20 cellular contexts compared by ENCODE assay signal in the genomic region with DNA sequence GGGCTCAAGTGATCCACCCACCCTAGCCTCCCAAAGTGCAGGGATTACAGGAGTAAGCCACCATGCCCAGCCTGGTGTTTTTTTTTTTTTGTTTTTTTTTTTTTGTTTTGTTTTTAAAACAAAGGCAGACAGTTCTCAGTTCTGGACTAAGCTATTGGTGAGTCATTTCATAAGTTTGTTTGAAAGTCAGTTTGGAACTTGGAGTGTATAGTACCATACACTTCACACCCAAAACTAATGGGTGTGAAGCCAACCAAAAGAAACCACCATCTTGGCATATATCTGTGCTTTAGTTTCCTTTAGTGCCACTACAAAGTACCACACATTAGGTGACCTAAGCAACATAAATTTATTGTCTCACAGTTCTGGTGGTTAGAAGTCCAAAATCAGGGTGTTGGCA. TPM values are rescaled to one million over a fixed set of nuclear protein-coding genes. Genes with fewer than 3 reads are reported as not detected.
DNase-seq lines count a peak whose midpoint lies in the region; ATAC-seq, FAIRE-seq and TF ChIP-seq lines count a peak whose summit lies in the region.
"Had no signal": no experiment of that assay in that cellular context is flagged by ENCODE, and none has a peak within 500 bp of the region (broad histone marks: within the 10 kb centered on the region; RNA-seq: fewer than 3 reads in every experiment).

No MANE protein-coding gene starts in this region.

- intact Hi-C loops in upper lobe of right lung (cut with DNase I) (no loop called here), adrenal gland (cut with DNase I) (no loop called here)

- peak; percentile 81 for ATAC-seq in GM18502 (IDR thresholded peaks at IDR 0.05; ENCODE audit: poor library complexity, unreplicated experiment)
- ATAC-seq in GM18520 (IDR thresholded peaks at IDR 0.05; ENCODE audit: unreplicated experiment), result peak; percentile 41
- ATAC-seq in HG03060 (IDR thresholded peaks at IDR 0.05; ENCODE audit: low read depth, unreplicated experiment), result peak; percentile 68
- no peak for ATAC-seq in GM23338
- no peak for ATAC-seq in upper lobe of right lung
- ATAC-seq: K562, SK-N-SH treated with all-trans-retinoic acid at 6 μM for 48 hours had no signal

- H3K27ac ChIP-seq in keratinocyte (ENCODE audit: control insufficient read depth, insufficient read depth, low read length), result no peak overlapping the region
- H3K27ac ChIP-seq in GM23338 (ENCODE audit: low read depth), result no peak overlapping the region
- no peak overlapping the region for H3K27ac ChIP-seq in upper lobe of right lung
- H3K27ac ChIP-seq in adrenal gland, result no peak overlapping the region

- no peak overlapping the region for H3K27ac Mint-ChIP-seq in GM23338
- H3K27ac Mint-ChIP-seq: CD14-positive monocyte had no signal

- H4K20me1 ChIP-seq in keratinocyte (ENCODE audit: control insufficient read depth, extremely low read depth, insufficient read depth, low read length), result no peaks in the 10 kb centered on the region
- H4K20me1 ChIP-seq in GM23338 (replicated peaks; ENCODE audit: insufficient read depth), result no peaks in the 10 kb centered on the region

- H3K4me3 ChIP-seq in keratinocyte (ENCODE audit: control insufficient read depth in 2 of 3, extremely low read depth in 1 of 3, insufficient read depth in 2 of 3, low read depth in 1 of 3, low read length in 3 of 3) (no peak overlapping the region), GM23338 (no peak overlapping the region), upper lobe of right lung (no peak overlapping the region), adrenal gland (no peak overlapping the region)
- H3K4me3 ChIP-seq: K562 had no signal

- no peaks in the 10 kb centered on the region for H3K9me2 ChIP-seq in GM23338 (ENCODE audit: insufficient read depth)

- H3K9me3 Mint-ChIP-seq in GM23338, result no peaks in the 10 kb centered on the region
- H3K9me3 Mint-ChIP-seq: CD14-positive monocyte had no signal

- no peaks in the 10 kb centered on the region for H3K4me1 ChIP-seq in keratinocyte (ENCODE audit: control insufficient read depth, extremely low read depth, insufficient read depth, low read length)
- H3K4me1 ChIP-seq in GM23338 (ENCODE audit: insufficient read depth), result no peaks in the 10 kb centered on the region
- H3K4me1 ChIP-seq in upper lobe of right lung, result no peaks in the 10 kb centered on the region
- H3K4me1 ChIP-seq in adrenal gland (replicated peaks in 1 of 2), result no peaks in the 10 kb centered on the region

- no peaks in the 10 kb centered on the region for H3F3A ChIP-seq in GM23338 (replicated peaks; ENCODE audit: low read depth)

- no peak overlapping the region for H3K4me3 Mint-ChIP-seq in GM23338
- H3K4me3 Mint-ChIP-seq: CD14-positive monocyte had no signal

- H3K9ac ChIP-seq in keratinocyte (ENCODE audit: control insufficient read depth, extremely low read depth, insufficient read depth, low read length), result no peak overlapping the region

- DNase-seq in keratinocyte (ENCODE audit: low read depth, low spot score) (no peak), GM23338 (ENCODE audit: low spot score) (no peak), upper lobe of right lung (no peak), adrenal gland (no peak)
- DNase-seq: ACHN, AML-193, COR-L47, GF-D8, H7, NCI-H1417, NCI-H1930, NCI-H69, SHP77 had no signal

- FAIRE-seq in keratinocyte (lab: Jason Lieb, UNC), result peak; percentile 43
- FAIRE-seq: GM12892, K562 had no signal

- dilution Hi-C loops in keratinocyte (cut with MboI; ENCODE audit: extremely low pct_ligation_motif_present, low sequenced_read_pairs), result no loop called here

- H3K9me3 ChIP-seq in keratinocyte (ENCODE audit: control insufficient read depth, low read depth, low read length) (no peaks in the 10 kb centered on the region), upper lobe of right lung (no peaks in the 10 kb centered on the region), adrenal gland (replicated peaks in 1 of 3) (no peaks in the 10 kb centered on the region)

- TF ChIP-seq CTCF in keratinocyte (optimal IDR thresholded peaks at IDR 0.05 in 1 of 3, IDR thresholded peaks at IDR 0.05 in 1 of 3, conservative IDR thresholded peaks at IDR 0.05 in 1 of 3; ENCODE audit: extremely low read depth in 1 of 3, insufficient read depth in 2 of 3, low read length in 3 of 3) (no peak), GM23338 (conservative IDR thresholded peaks at IDR 0.05; ENCODE audit: low read depth in 2 of 2) (no peak), upper lobe of right lung (IDR thresholded peaks at IDR 0.05) (no peak), adrenal gland (IDR thresholded peaks at IDR 0.05) (no peak)

- peaks cover 2% of the 10 kb centered on the region for H3K9me1 ChIP-seq in keratinocyte (ENCODE audit: control insufficient read depth, extremely low read depth, insufficient read depth, low read length)

- no peaks in the 10 kb centered on the region for H3K36me3 ChIP-seq in keratinocyte (ENCODE audit: control insufficient read depth in 2 of 2, extremely low read depth in 1 of 2, insufficient read depth in 2 of 2, low read length in 2 of 2)
- H3K36me3 ChIP-seq in GM23338 (ENCODE audit: insufficient read depth), result no peaks in the 10 kb centered on the region
- H3K36me3 ChIP-seq in upper lobe of right lung, result no peaks in the 10 kb centered on the region
- H3K36me3 ChIP-seq in adrenal gland (replicated peaks in 1 of 2), result no peaks in the 10 kb centered on the region

- no peaks in the 10 kb centered on the region for H3K27me3 ChIP-seq in keratinocyte (ENCODE audit: control insufficient read depth, extremely low read depth, insufficient read depth, low read length)
- no peaks in the 10 kb centered on the region for H3K27me3 ChIP-seq in GM23338 (ENCODE audit: insufficient read depth)
- H3K27me3 ChIP-seq in upper lobe of right lung, result no peaks in the 10 kb centered on the region
- H3K27me3 ChIP-seq in adrenal gland, result no peaks in the 10 kb centered on the region

- H3K36me3 Mint-ChIP-seq in GM23338 (ENCODE audit: low read depth), result no peaks in the 10 kb centered on the region
- H3K36me3 Mint-ChIP-seq: CD14-positive monocyte had no signal

- no peak for TF ChIP-seq POLR2A in adrenal gland (IDR thresholded peaks at IDR 0.05)

- H3K27me3 Mint-ChIP-seq in GM23338 (ENCODE audit: insufficient read depth, low read depth, poor library complexity), result peaks cover 2% of the 10 kb centered on the region

- H3K4me2 ChIP-seq in keratinocyte (ENCODE audit: control insufficient read depth, extremely low read depth, insufficient read depth, low read depth, low read length), result no peak overlapping the region
- no peak overlapping the region for H3K4me2 ChIP-seq in GM23338

- peaks cover 7% of the 10 kb centered on the region; the same call in 1 of the 3 replicates for H3K4me1 Mint-ChIP-seq in GM23338
- H3K4me1 Mint-ChIP-seq: CD14-positive monocyte had no signal

- H2AFZ ChIP-seq in keratinocyte (ENCODE audit: control insufficient read depth, low read length) (no peak overlapping the region), GM23338 (no peak overlapping the region)

- H3K79me2 ChIP-seq in keratinocyte (ENCODE audit: control insufficient read depth, insufficient read depth, low read length) (no peaks in the 10 kb centered on the region), GM23338 (replicated peaks; ENCODE audit: insufficient read depth) (no peaks in the 10 kb centered on the region)

TF ChIP-seq in GM23338, 12 proteins besides CTCF, POLR2A, EP300 and RAD21 (continues in another document):
- TF ChIP-seq ZNF114 (CRISPR knock-in tag; IDR thresholded peaks at IDR 0.05), result no peak
- no peak for TF ChIP-seq ZNF331 (CRISPR knock-in tag; IDR thresholded peaks at IDR 0.05; ENCODE audit: low read depth)
- no peak for TF ChIP-seq POLR2AphosphoS5 (IDR thresholded peaks at IDR 0.05; ENCODE audit: low read depth)
- no peak for TF ChIP-seq CREB1 (CRISPR knock-in tag; IDR thresholded peaks at IDR 0.05; ENCODE audit: low read depth)
- TF ChIP-seq NANOG (IDR thresholded peaks at IDR 0.05; ENCODE audit: borderline replicate concordance), result no peak
- no peak for TF ChIP-seq ETS1 (IDR thresholded peaks at IDR 0.05)
- no peak for TF ChIP-seq EZH2 (IDR thresholded peaks at IDR 0.05; ENCODE audit: low read depth, unreplicated experiment)
- no peak for TF ChIP-seq EZH2phosphoT487 (IDR thresholded peaks at IDR 0.05; ENCODE audit: unreplicated experiment)
- TF ChIP-seq STAT1 (IDR thresholded peaks at IDR 0.05; ENCODE audit: unreplicated experiment), result no peak
- TF ChIP-seq JUNB (IDR thresholded peaks at IDR 0.05; ENCODE audit: unreplicated experiment), result no peak

RNA-seq across cellular contexts. Expression of gene MAST4, which starts 13.4 kb away (rescaled TPM):
- polyA plus RNA-seq in keratinocyte (19.8 to 20.8 TPM (median 20.3 TPM) in 3 replicates), GM23338 (2016; fragmentation: Nextera tagmentation; extraction: Ambion mirVana) (2.2 and 3.6 TPM in 2 replicates), adrenal gland (10 to 100 TPM; 12.3 to 18.2 (median 15.4) TPM)
- polyA plus RNA-seq in keratinocyte (2011; ENCODE audit: low read depth), result 34.0 TPM
- 13.9 and 18.3 TPM in 2 replicates for polyA plus RNA-seq in keratinocyte (2011; cell fraction: cytosol; rRNA removed)
- polyA plus RNA-seq in keratinocyte (2011; cell fraction: nucleus; rRNA removed), result 67.4 and 73.9 TPM in 2 replicates
- 19.3 and 32.9 TPM in 2 replicates for polyA plus RNA-seq in keratinocyte (2012; ENCODE audit: low replicate concordance)
- polyA minus RNA-seq in keratinocyte, result 68.7 to 96.4 TPM (median 93.1 TPM) in 3 replicates
- 17.1 TPM for polyA minus RNA-seq in keratinocyte (2011; cell fraction: cytosol; rRNA and poly(A)+ RNA removed)
- polyA minus RNA-seq in keratinocyte (2011; cell fraction: nucleus; rRNA and poly(A)+ RNA removed), result 129 and 267 TPM in 2 replicates
- total RNA-seq in GM23338 (2014; rRNA removed; shearing (Covaris generic)), result 2.7 and 8.5 TPM in 2 replicates
- total RNA-seq in upper lobe of right lung (52.6 TPM), adrenal gland (10 to 100 TPM; 27.6 to 95.0 (median 55.8) TPM)

Comparison
In these comparisons a context has a peak if more than half of its experiments do, and no peak if none do; other contexts are left out.
1. ATAC-seq: peak in GM18502 (single experiment), GM18520 (single experiment) and HG03060 (single experiment); none in GM23338 (single experiment) and upper lobe of right lung (single experiment).